ENCODE assay signal across 1 cellular context in genomic region chr12:68344126-68344525, GRCh38.
TF ChIP-seq lines count a peak whose summit lies in the region.

No MANE protein-coding gene starts in this region.

TF ChIP-seq in HepG2, 621 proteins besides CTCF, POLR2A, EP300 and RAD21 (continued from another document and continues in another):
- TF ChIP-seq TFDP2 (CRISPR knock-in tag; IDR thresholded peaks at IDR 0.05) (no peak), MBD4 (IDR thresholded peaks at IDR 0.05; ENCODE audit: borderline replicate concordance, low read length) (no peak), DPF2 (CRISPR knock-in tag; IDR thresholded peaks at IDR 0.05; ENCODE audit: borderline replicate concordance, low read depth) (peak; percentile 47; the same call in 1 of the 2 replicates), ZNF12 (CRISPR knock-in tag; IDR thresholded peaks at IDR 0.05) (peak; percentile 61), GABPB1 (CRISPR knock-in tag; IDR thresholded peaks at IDR 0.05) (no peak), THYN1 (CRISPR knock-in tag; IDR thresholded peaks at IDR 0.05; ENCODE audit: borderline replicate concordance, low read depth) (no peak), TBX2 (CRISPR knock-in tag; IDR thresholded peaks at IDR 0.05; ENCODE audit: borderline replicate concordance) (0 out of 2 replicates have a peak, but pooled peaks have one; percentile 33), MXI1 (IDR thresholded peaks at IDR 0.05; ENCODE audit: borderline replicate concordance, low read depth, low read length) (no peak), FOSL1 (CRISPR knock-in tag; IDR thresholded peaks at IDR 0.05; ENCODE audit: borderline replicate concordance) (no peak), RARA (CRISPR knock-in tag; IDR thresholded peaks at IDR 0.05) (peak; percentile 64; the same call in 1 of the 2 replicates), CBX1 (IDR thresholded peaks at IDR 0.05; ENCODE audit: low read depth) (no peak), GFI1 (CRISPR knock-in tag; IDR thresholded peaks at IDR 0.05; ENCODE audit: borderline replicate concordance) (peak; percentile 51), TGIF2 (CRISPR knock-in tag; IDR thresholded peaks at IDR 0.05) (no peak), ZNF883 (CRISPR knock-in tag; IDR thresholded peaks at IDR 0.05; ENCODE audit: not compliant biosample characterization) (no peak), ZNF292 (CRISPR knock-in tag; IDR thresholded peaks at IDR 0.05; ENCODE audit: borderline replicate concordance, low read depth) (no peak), ZNF501 (CRISPR knock-in tag; IDR thresholded peaks at IDR 0.05) (no peak), ZNF569 (CRISPR knock-in tag; IDR thresholded peaks at IDR 0.05; ENCODE audit: borderline replicate concordance) (no peak), ZFP82 (CRISPR knock-in tag; IDR thresholded peaks at IDR 0.05; ENCODE audit: borderline replicate concordance) (no peak), MTA3 (CRISPR knock-in tag; IDR thresholded peaks at IDR 0.05) (no peak), TAF1 (CRISPR knock-in tag; IDR thresholded peaks at IDR 0.05) (no peak), PPARG (CRISPR knock-in tag; conservative IDR thresholded peaks at IDR 0.05) (peak; percentile 62), ZFAT (CRISPR knock-in tag; conservative IDR thresholded peaks at IDR 0.05) (no peak), IRX3 (CRISPR knock-in tag; IDR thresholded peaks at IDR 0.05; ENCODE audit: borderline replicate concordance, low read depth) (no peak), ZNF274 (CRISPR knock-in tag; IDR thresholded peaks at IDR 0.05) (no peak), NFIB (CRISPR knock-in tag; IDR thresholded peaks at IDR 0.05; ENCODE audit: borderline replicate concordance) (no peak), SPEN (CRISPR knock-in tag; IDR thresholded peaks at IDR 0.05; ENCODE audit: low read depth) (no peak), THAP9 (CRISPR knock-in tag; IDR thresholded peaks at IDR 0.05; ENCODE audit: borderline replicate concordance) (no peak), BCLAF1 (IDR thresholded peaks at IDR 0.05) (no peak), ZNF720 (CRISPR knock-in tag; IDR thresholded peaks at IDR 0.05) (no peak), SNAPC5 (CRISPR knock-in tag; IDR thresholded peaks at IDR 0.05; ENCODE audit: borderline replicate concordance) (no peak), ZMYM4 (CRISPR knock-in tag; IDR thresholded peaks at IDR 0.05) (peak; percentile 34; the same call in 1 of the 2 replicates), KLF12 (CRISPR knock-in tag; IDR thresholded peaks at IDR 0.05; ENCODE audit: borderline replicate concordance) (no peak), RFX5 (IDR thresholded peaks at IDR 0.05; ENCODE audit: low read depth, low read length) (no peak), ZNF589 (CRISPR knock-in tag; conservative IDR thresholded peaks at IDR 0.05) (no peak), ZNF737 (CRISPR knock-in tag; IDR thresholded peaks at IDR 0.05; ENCODE audit: borderline replicate concordance) (no peak), ZZZ3 (CRISPR knock-in tag; IDR thresholded peaks at IDR 0.05; ENCODE audit: borderline replicate concordance) (no peak), ZNF224 (CRISPR knock-in tag; IDR thresholded peaks at IDR 0.05) (no peak), ZFX (CRISPR knock-in tag; IDR thresholded peaks at IDR 0.05; ENCODE audit: low read depth) (no peak), ZSCAN29 (CRISPR knock-in tag; conservative IDR thresholded peaks at IDR 0.05) (no peak), ZNF333 (CRISPR knock-in tag; IDR thresholded peaks at IDR 0.05; ENCODE audit: borderline replicate concordance) (no peak), ZNF33A (CRISPR knock-in tag; IDR thresholded peaks at IDR 0.05; ENCODE audit: borderline replicate concordance) (no peak), DMAP1 (CRISPR knock-in tag; IDR thresholded peaks at IDR 0.05) (0 out of 2 replicates have a peak, but pooled peaks have one; percentile 19), ZNF382 (CRISPR knock-in tag; IDR thresholded peaks at IDR 0.05; ENCODE audit: borderline replicate concordance) (no peak), CEBPB (IDR thresholded peaks at IDR 0.05; ENCODE audit: borderline replicate concordance, low read depth, low read length) (peak; percentile 19; the same call in 1 of the 2 replicates), SSRP1 (CRISPR knock-in tag; IDR thresholded peaks at IDR 0.05) (no peak), SOX5 (CRISPR knock-in tag; IDR thresholded peaks at IDR 0.05; ENCODE audit: borderline replicate concordance) (peak; percentile 88)
- TF ChIP-seq, protein P1, sequence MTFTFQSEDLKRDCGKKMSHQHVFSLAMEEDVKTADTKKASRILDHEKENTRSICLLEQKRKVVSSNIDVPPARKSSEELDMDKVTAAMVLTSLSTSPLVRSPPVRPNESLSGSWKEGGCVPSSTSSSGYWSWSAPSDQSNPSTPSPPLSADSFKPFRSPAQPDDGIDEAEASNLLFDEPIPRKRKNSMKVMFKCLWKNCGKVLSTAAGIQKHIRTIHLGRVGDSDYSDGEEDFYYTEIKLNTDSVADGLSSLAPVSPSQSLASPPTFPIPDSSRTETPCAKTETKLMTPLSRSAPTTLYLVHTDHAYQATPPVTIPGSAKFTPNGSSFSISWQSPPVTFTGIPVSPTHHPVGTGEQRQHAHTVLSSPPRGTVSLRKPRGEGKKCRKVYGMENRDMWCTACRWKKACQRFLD (CRISPR knock-in tag; IDR thresholded peaks at IDR 0.05; ENCODE audit: borderline replicate concordance), result no peak
- TF ChIP-seq, protein P2, sequence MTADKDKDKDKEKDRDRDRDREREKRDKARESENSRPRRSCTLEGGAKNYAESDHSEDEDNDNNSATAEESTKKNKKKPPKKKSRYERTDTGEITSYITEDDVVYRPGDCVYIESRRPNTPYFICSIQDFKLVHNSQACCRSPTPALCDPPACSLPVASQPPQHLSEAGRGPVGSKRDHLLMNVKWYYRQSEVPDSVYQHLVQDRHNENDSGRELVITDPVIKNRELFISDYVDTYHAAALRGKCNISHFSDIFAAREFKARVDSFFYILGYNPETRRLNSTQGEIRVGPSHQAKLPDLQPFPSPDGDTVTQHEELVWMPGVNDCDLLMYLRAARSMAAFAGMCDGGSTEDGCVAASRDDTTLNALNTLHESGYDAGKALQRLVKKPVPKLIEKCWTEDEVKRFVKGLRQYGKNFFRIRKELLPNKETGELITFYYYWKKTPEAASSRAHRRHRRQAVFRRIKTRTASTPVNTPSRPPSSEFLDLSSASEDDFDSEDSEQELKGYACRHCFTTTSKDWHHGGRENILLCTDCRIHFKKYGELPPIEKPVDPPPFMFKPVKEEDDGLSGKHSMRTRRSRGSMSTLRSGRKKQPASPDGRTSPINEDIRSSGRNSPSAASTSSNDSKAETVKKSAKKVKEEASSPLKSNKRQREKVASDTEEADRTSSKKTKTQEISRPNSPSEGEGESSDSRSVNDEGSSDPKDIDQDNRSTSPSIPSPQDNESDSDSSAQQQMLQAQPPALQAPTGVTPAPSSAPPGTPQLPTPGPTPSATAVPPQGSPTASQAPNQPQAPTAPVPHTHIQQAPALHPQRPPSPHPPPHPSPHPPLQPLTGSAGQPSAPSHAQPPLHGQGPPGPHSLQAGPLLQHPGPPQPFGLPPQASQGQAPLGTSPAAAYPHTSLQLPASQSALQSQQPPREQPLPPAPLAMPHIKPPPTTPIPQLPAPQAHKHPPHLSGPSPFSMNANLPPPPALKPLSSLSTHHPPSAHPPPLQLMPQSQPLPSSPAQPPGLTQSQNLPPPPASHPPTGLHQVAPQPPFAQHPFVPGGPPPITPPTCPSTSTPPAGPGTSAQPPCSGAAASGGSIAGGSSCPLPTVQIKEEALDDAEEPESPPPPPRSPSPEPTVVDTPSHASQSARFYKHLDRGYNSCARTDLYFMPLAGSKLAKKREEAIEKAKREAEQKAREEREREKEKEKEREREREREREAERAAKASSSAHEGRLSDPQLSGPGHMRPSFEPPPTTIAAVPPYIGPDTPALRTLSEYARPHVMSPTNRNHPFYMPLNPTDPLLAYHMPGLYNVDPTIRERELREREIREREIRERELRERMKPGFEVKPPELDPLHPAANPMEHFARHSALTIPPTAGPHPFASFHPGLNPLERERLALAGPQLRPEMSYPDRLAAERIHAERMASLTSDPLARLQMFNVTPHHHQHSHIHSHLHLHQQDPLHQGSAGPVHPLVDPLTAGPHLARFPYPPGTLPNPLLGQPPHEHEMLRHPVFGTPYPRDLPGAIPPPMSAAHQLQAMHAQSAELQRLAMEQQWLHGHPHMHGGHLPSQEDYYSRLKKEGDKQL (CRISPR knock-in tag; IDR thresholded peaks at IDR 0.05; ENCODE audit: low read depth), result 0 out of 2 replicates have a peak, but pooled peaks have one; percentile 34
- TF ChIP-seq, protein P3, sequence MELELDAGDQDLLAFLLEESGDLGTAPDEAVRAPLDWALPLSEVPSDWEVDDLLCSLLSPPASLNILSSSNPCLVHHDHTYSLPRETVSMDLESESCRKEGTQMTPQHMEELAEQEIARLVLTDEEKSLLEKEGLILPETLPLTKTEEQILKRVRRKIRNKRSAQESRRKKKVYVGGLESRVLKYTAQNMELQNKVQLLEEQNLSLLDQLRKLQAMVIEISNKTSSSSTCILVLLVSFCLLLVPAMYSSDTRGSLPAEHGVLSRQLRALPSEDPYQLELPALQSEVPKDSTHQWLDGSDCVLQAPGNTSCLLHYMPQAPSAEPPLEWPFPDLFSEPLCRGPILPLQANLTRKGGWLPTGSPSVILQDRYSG (CRISPR knock-in tag; IDR thresholded peaks at IDR 0.05), result no peak
- TF ChIP-seq, protein P4, sequence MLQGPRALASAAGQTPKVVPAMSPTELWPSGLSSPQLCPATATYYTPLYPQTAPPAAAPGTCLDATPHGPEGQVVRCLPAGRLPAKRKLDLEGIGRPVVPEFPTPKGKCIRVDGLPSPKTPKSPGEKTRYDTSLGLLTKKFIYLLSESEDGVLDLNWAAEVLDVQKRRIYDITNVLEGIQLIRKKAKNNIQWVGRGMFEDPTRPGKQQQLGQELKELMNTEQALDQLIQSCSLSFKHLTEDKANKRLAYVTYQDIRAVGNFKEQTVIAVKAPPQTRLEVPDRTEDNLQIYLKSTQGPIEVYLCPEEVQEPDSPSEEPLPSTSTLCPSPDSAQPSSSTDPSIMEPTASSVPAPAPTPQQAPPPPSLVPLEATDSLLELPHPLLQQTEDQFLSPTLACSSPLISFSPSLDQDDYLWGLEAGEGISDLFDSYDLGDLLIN (CRISPR knock-in tag; IDR thresholded peaks at IDR 0.05; ENCODE audit: borderline replicate concordance), result no peak
- TF ChIP-seq, protein P5, sequence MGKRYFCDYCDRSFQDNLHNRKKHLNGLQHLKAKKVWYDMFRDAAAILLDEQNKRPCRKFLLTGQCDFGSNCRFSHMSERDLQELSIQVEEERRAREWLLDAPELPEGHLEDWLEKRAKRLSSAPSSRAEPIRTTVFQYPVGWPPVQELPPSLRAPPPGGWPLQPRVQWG (CRISPR knock-in tag; IDR thresholded peaks at IDR 0.05; ENCODE audit: borderline replicate concordance, low read depth), result no peak
- TF ChIP-seq, protein P6, sequence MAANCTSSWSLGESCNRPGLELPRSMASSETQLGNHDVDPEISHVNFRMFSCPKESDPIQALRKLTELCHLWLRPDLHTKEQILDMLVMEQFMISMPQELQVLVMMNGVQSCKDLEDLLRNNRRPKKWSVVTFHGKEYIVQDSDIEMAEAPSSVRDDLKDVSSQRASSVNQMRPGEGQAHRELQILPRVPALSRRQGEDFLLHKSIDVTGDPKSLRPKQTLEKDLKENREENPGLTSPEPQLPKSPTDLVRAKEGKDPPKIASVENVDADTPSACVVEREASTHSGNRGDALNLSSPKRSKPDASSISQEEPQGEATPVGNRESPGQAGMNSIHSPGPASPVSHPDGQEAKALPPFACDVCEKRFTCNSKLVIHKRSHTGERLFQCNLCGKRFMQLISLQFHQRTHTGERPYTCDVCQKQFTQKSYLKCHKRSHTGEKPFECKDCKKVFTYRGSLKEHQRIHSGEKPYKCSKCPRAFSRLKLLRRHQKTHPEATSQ (CRISPR knock-in tag; IDR thresholded peaks at IDR 0.05; ENCODE audit: borderline replicate concordance), result no peak; the same call in 1 of the 2 replicates
